Comparison of ENCODE assay signal across 28 cellular contexts in the genomic region with DNA sequence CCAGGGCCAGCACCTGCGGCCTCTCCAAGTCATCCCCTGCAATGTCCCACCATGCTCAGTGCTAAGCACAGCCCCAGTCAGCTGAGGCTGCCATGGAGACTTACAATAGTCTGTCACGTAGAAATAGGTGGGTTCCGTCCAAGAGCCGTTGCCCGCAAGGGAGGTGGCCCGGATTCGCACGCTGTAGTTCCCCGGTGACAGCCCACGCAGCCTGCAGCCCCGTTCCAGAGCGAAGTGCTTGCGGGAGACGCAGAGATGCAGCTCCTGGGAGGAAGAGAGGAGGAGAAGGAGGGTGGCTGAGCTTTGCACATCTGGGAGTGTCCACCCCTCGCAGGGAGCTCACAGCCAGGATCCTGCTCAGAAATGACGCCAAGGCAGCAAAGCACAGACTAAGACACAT.
"Had no signal": no experiment of that assay in that cellular context is flagged by ENCODE, and none has a peak within 500 bp of the region (broad histone marks: within the 10 kb centered on the region; RNA-seq: fewer than 3 reads in every experiment).

No MANE protein-coding gene starts in this region.

- DNase-seq: naive B cell; naive thymus-derived CD8-positive, alpha-beta T cell; nucleus accumbens; ovary; psoas muscle; right cardiac atrium; right lobe of liver; stimulated activated CD4-positive, alpha-beta T cell treated with anti-CD3 and anti-CD28 coated beads, Interleukin-15, amount 100 ng/mL, for 24 hours; stimulated activated CD4-positive, alpha-beta T cell treated with anti-CD3 and anti-CD28 coated beads, Interleukin-2, amount 100 ng/mL, for 24 hours; stimulated activated CD4-positive, alpha-beta T cell treated with anti-CD3 and anti-CD28 coated beads, Interleukin-2, amount 100 ng/mL, for 48 hours; stimulated activated CD4-positive, alpha-beta T cell treated with anti-CD3 and anti-CD28 coated beads, Interleukin-4, amount 100 ng/mL, for 24 hours; stimulated activated naive CD4-positive, alpha-beta T cell; stomach; thyroid gland; trophoblast cell had no signal

- H3K27me3 ChIP-seq: neural progenitor cell, neutrophil, ovary, right lobe of liver, stomach, thyroid gland, tibial nerve, upper lobe of left lung, vagina had no signal

- H3K27me3 Mint-ChIP-seq: naive B cell; natural killer cell treated with Interleukin-12 subunit alpha and Interleukin-12 subunit beta and Interleukin-15 and Interleukin-18, amount 100 ng/mL, for 72 hours; progenitor cell of endocrine pancreas; stimulated activated memory B cell treated with anti-CD40 and anti-IgM and Interleukin-4, amounts not matched to agents 10 μg/mL and 1 μg/mL and 100 μg/mL, for 72 hours; stimulated activated naive CD8-positive, alpha-beta T cell treated with anti-CD3 and anti-CD28 coated beads, Interleukin-15, Interleukin-2, amounts not matched to agents 100 ng/mL and 50 ng/mL, for 24 hours had no signal

- H3K36me3 ChIP-seq: neural progenitor cell, ovary had no signal

- H3K4me3 ChIP-seq: neural progenitor cell, ovary, psoas muscle, right lobe of liver, skin epidermis, smooth muscle cell, stomach, thoracic aorta, thyroid gland, tibial nerve, upper lobe of left lung, vagina had no signal

- H3K36me3 Mint-ChIP-seq: naive B cell; naive thymus-derived CD8-positive, alpha-beta T cell; natural killer cell treated with Interleukin-12 subunit alpha and Interleukin-12 subunit beta and Interleukin-15 and Interleukin-18, amount 100 ng/mL, for 72 hours had no signal

- H3K27ac ChIP-seq: neural progenitor cell, neutrophil, ovary, parathyroid adenoma, psoas muscle, right lobe of liver, skin epidermis, stomach, thoracic aorta, thyroid gland, tibial nerve, upper lobe of left lung, vagina had no signal

- H3K9me3 Mint-ChIP-seq: natural killer cell treated with Interleukin-12 subunit alpha and Interleukin-12 subunit beta and Interleukin-15 and Interleukin-18, amount 100 ng/mL, for 72 hours; neural progenitor cell; stimulated activated memory B cell treated with anti-CD40 and anti-IgM and Interleukin-4, amounts not matched to agents 10 μg/mL and 1 μg/mL and 100 μg/mL, for 72 hours; stimulated activated naive CD8-positive, alpha-beta T cell treated with anti-CD3 and anti-CD28 coated beads, Interleukin-15, Interleukin-2, amounts not matched to agents 100 ng/mL and 50 ng/mL, for 24 hours had no signal

- H3K4me1 ChIP-seq: neural progenitor cell, parathyroid adenoma, tibial nerve, upper lobe of left lung had no signal

- H3K4me3 Mint-ChIP-seq: naive B cell; naive thymus-derived CD8-positive, alpha-beta T cell; natural killer cell treated with Interleukin-12 subunit alpha and Interleukin-12 subunit beta and Interleukin-15 and Interleukin-18, amount 100 ng/mL, for 72 hours; neural progenitor cell; stimulated activated memory B cell treated with anti-CD40 and anti-IgM and Interleukin-4, amounts not matched to agents 10 μg/mL and 1 μg/mL and 100 μg/mL, for 72 hours; stimulated activated naive CD8-positive, alpha-beta T cell treated with anti-CD3 and anti-CD28 coated beads, Interleukin-15, Interleukin-2, amounts not matched to agents 100 ng/mL and 50 ng/mL, for 24 hours had no signal

- H3K9me3 ChIP-seq: neutrophil, ovary, right lobe of liver, thoracic aorta, thyroid gland, vagina had no signal

- H3K4me1 Mint-ChIP-seq: naive B cell; naive thymus-derived CD8-positive, alpha-beta T cell; neural progenitor cell; stimulated activated memory B cell treated with anti-CD40 and anti-IgM and Interleukin-4, amounts not matched to agents 10 μg/mL and 1 μg/mL and 100 μg/mL, for 72 hours had no signal

- H3K27ac Mint-ChIP-seq: naive B cell; natural killer cell treated with Interleukin-12 subunit alpha and Interleukin-12 subunit beta and Interleukin-15 and Interleukin-18, amount 100 ng/mL, for 72 hours; neural progenitor cell; progenitor cell of endocrine pancreas; stimulated activated memory B cell treated with anti-CD40 and anti-IgM and Interleukin-4, amounts not matched to agents 10 μg/mL and 1 μg/mL and 100 μg/mL, for 72 hours; stimulated activated naive CD8-positive, alpha-beta T cell treated with anti-CD3 and anti-CD28 coated beads, Interleukin-15, Interleukin-2, amounts not matched to agents 100 ng/mL and 50 ng/mL, for 24 hours had no signal

- ATAC-seq: naive thymus-derived CD8-positive, alpha-beta T cell; natural killer cell treated with Interleukin-12 subunit alpha and Interleukin-12 subunit beta and Interleukin-15 and Interleukin-18, amount 100 ng/mL, for 72 hours; psoas muscle; right cardiac atrium; right lobe of liver; stimulated activated memory B cell treated with anti-CD40 and anti-IgM and Interleukin-4, amounts not matched to agents 10 μg/mL and 1 μg/mL and 100 μg/mL, for 72 hours had no signal
